ENCODE assay signal across 1 cellular context in genomic region chr2:73963385-73964120, GRCh38.
TF ChIP-seq lines count a peak whose summit lies in the region.

No MANE protein-coding gene starts in this region.

TF ChIP-seq in HepG2, 621 proteins besides CTCF, POLR2A, EP300 and RAD21:
- TF ChIP-seq ZFP82 (CRISPR knock-in tag; IDR thresholded peaks at IDR 0.05; ENCODE audit: borderline replicate concordance): no peak
- TF ChIP-seq MYC (CRISPR knock-in tag; IDR thresholded peaks at IDR 0.05; ENCODE audit: borderline replicate concordance): no peak
- peak; percentile 11; the same call in 1 of the 2 replicates for TF ChIP-seq HNF1A (IDR thresholded peaks at IDR 0.05; ENCODE audit: low read depth)
- TF ChIP-seq HNF1A (CRISPR knock-in tag; IDR thresholded peaks at IDR 0.05; ENCODE audit: borderline replicate concordance): no peak
- no peak for TF ChIP-seq ZNF773 (CRISPR knock-in tag; IDR thresholded peaks at IDR 0.05; ENCODE audit: borderline replicate concordance)
- peak; percentile 18; the same call in 1 of the 2 replicates for TF ChIP-seq PAXIP1 (CRISPR knock-in tag; conservative IDR thresholded peaks at IDR 0.05)
- no peak for TF ChIP-seq TEAD3 (CRISPR knock-in tag; optimal IDR thresholded peaks at IDR 0.05; ENCODE audit: borderline replicate concordance)
- TF ChIP-seq ZNF629 (CRISPR knock-in tag; conservative IDR thresholded peaks at IDR 0.05): no peak
- no peak for TF ChIP-seq THAP9 (CRISPR knock-in tag; IDR thresholded peaks at IDR 0.05; ENCODE audit: borderline replicate concordance)
- TF ChIP-seq NBN (conservative IDR thresholded peaks at IDR 0.05): no peak
- peak; percentile 88 for TF ChIP-seq BCL6 (CRISPR knock-in tag; IDR thresholded peaks at IDR 0.05)
- TF ChIP-seq ZNF446 (CRISPR knock-in tag; IDR thresholded peaks at IDR 0.05): no peak
- TF ChIP-seq ZNF7 (CRISPR knock-in tag; IDR thresholded peaks at IDR 0.05): peak; percentile 68
- no peak for TF ChIP-seq HOXA5 (CRISPR knock-in tag; IDR thresholded peaks at IDR 0.05)
- peak; percentile 25; the same call in 1 of the 2 replicates for TF ChIP-seq AHDC1 (CRISPR knock-in tag; IDR thresholded peaks at IDR 0.05; ENCODE audit: borderline replicate concordance)
- no peak for TF ChIP-seq ZSCAN21 (CRISPR knock-in tag; IDR thresholded peaks at IDR 0.05; ENCODE audit: borderline replicate concordance)
- no peak for TF ChIP-seq SOX6 (IDR thresholded peaks at IDR 0.05)
- no peak for TF ChIP-seq SOX6 (CRISPR knock-in tag; IDR thresholded peaks at IDR 0.05)
- TF ChIP-seq HIVEP1 (CRISPR knock-in tag; IDR thresholded peaks at IDR 0.05): no peak
- TF ChIP-seq TEAD2 (CRISPR knock-in tag; IDR thresholded peaks at IDR 0.05): no peak
- TF ChIP-seq PHF21A (CRISPR knock-in tag; IDR thresholded peaks at IDR 0.05): no peak
- no peak for TF ChIP-seq LBX2 (CRISPR knock-in tag; IDR thresholded peaks at IDR 0.05; ENCODE audit: borderline replicate concordance)
- no peak for TF ChIP-seq KAT2B (IDR thresholded peaks at IDR 0.05; ENCODE audit: borderline replicate concordance, low read depth, low read length)
- no peak for TF ChIP-seq ZNF253 (CRISPR knock-in tag; IDR thresholded peaks at IDR 0.05; ENCODE audit: borderline replicate concordance)
- TF ChIP-seq ZBTB34 (CRISPR knock-in tag; IDR thresholded peaks at IDR 0.05): 0 out of 2 replicates have a peak, but pooled peaks have one; percentile 26
